Comparison of ENCODE assay signal across 31 cellular contexts in the genomic region with DNA sequence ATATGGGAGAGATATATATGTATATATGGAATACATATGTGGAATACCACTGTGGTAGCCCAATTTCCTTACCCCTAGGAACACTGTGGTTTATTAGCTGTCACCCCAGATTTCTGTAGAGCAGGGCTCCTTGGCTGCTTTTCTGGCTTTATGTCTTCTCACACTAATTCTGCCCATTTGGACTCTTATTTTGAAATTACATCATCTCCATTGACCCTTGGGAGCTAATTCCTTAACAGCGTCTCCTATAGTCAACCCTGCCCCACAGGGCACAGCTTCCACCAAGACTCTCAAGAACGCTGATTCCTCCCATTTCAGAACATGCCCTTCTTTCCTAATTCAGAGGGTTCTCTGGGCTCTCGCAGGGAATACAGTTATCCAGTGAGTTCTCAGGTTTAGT.
"Had no signal": no experiment of that assay in that cellular context is flagged by ENCODE, and none has a peak within 500 bp of the region (broad histone marks: within the 10 kb centered on the region; RNA-seq: fewer than 3 reads in every experiment).

No MANE protein-coding gene starts in this region.

- ATAC-seq: activated naive CD8-positive, alpha-beta T cell treated with anti-CD3 and anti-CD28 coated beads, Interleukin-2, amount 50 U/mL, for 24 hours; activated T-cell treated with anti-CD3 and anti-CD28 coated beads, Interleukin-2, amount 50 U/mL, for 72 hours; body of pancreas; effector memory CD8-positive, alpha-beta T cell; gastroesophageal sphincter; heart right ventricle had no signal

- H3K27me3 ChIP-seq: adrenal gland, body of pancreas had no signal

- H3K27ac Mint-ChIP-seq: activated CD4-positive, alpha-beta memory T cell treated with anti-CD3 and anti-CD28 coated beads, Interleukin-2, amount 10 ng/mL, durations not matched to agents 7 days and 5 days; activated CD4-positive, alpha-beta T cell treated with anti-CD3 and anti-CD28 coated beads, Interleukin-2, amount 10 ng/mL, durations not matched to agents 7 days and 5 days; activated naive CD8-positive, alpha-beta T cell treated with anti-CD3 and anti-CD28 coated beads for 36 hours; activated naive CD8-positive, alpha-beta T cell treated with anti-CD3 and anti-CD28 coated beads, Interleukin-2, amount 50 U/mL, for 24 hours; activated T-cell treated with anti-CD3 and anti-CD28 coated beads, Interleukin-2, amount 50 U/mL, for 24 hours; activated T-cell treated with anti-CD3 and anti-CD28 coated beads, Interleukin-2, amount 50 U/mL, for 72 hours; effector memory CD8-positive, alpha-beta T cell had no signal

- DNase-seq: activated CD4-positive, alpha-beta memory T cell treated with anti-CD3 and anti-CD28 coated beads, Interleukin-2, amount 10 ng/mL, durations not matched to agents 7 days and 5 days; activated CD4-positive, alpha-beta T cell treated with anti-CD3 and anti-CD28 coated beads for 4 hours; activated CD4-positive, alpha-beta T cell treated with anti-CD3 and anti-CD28 coated beads, Interleukin-2, amount 10 ng/mL, durations not matched to agents 7 days and 5 days; activated CD4-positive, alpha-beta T cell treated with anti-CD3 and anti-CD28 coated beads, Interleukin-2, amount 50 U/mL, for 4 hours; activated CD4-positive, CD25-positive, alpha-beta regulatory T cell; activated CD4-positive, CD25-positive, alpha-beta regulatory T cell treated with anti-CD3 and anti-CD28 coated beads, Interleukin-2, amount 50 U/mL, for 72 hours; activated CD8-positive, alpha-beta memory T cell treated with anti-CD3 and anti-CD28 coated beads, Interleukin-2, amount 50 U/mL, for 48 hours; activated gamma-delta T cell; activated naive CD4-positive, alpha-beta T cell; activated naive CD4-positive, alpha-beta T cell treated with anti-CD3 and anti-CD28 coated beads, Interleukin-2, amount 50 U/mL, for 16 hours; activated naive CD8-positive, alpha-beta T cell treated with anti-CD3 and anti-CD28 coated beads for 36 hours; activated naive CD8-positive, alpha-beta T cell treated with anti-CD3 and anti-CD28 coated beads, Interleukin-2, amount 50 U/mL, for 24 hours; activated T-cell treated with anti-CD3 and anti-CD28 coated beads for 4 hours; activated T-cell treated with anti-CD3 and anti-CD28 coated beads, Interleukin-2, amount 50 U/mL, for 24 hours; activated T-cell treated with anti-CD3 and anti-CD28 coated beads, Interleukin-2, amount 50 U/mL, for 72 hours; adrenal gland; amygdala; aorta; body of pancreas; caudate nucleus; cortex of kidney; dermis blood vessel endothelial cell; effector CD4-positive, alpha-beta T cell; effector memory CD8-positive, alpha-beta T cell; esophagus squamous epithelium; foreskin melanocyte; heart right ventricle; T-helper 2 cell had no signal

- H3K4me3 Mint-ChIP-seq: activated CD4-positive, alpha-beta memory T cell treated with anti-CD3 and anti-CD28 coated beads, Interleukin-2, amount 10 ng/mL, durations not matched to agents 7 days and 5 days; activated CD4-positive, alpha-beta T cell treated with anti-CD3 and anti-CD28 coated beads, Interleukin-2, amount 10 ng/mL, durations not matched to agents 7 days and 5 days; activated naive CD8-positive, alpha-beta T cell treated with anti-CD3 and anti-CD28 coated beads for 36 hours; activated naive CD8-positive, alpha-beta T cell treated with anti-CD3 and anti-CD28 coated beads, Interleukin-2, amount 50 U/mL, for 24 hours; activated T-cell treated with anti-CD3 and anti-CD28 coated beads, Interleukin-2, amount 50 U/mL, for 24 hours; activated T-cell treated with anti-CD3 and anti-CD28 coated beads, Interleukin-2, amount 50 U/mL, for 72 hours; effector memory CD8-positive, alpha-beta T cell had no signal

- H3K36me3 ChIP-seq: adrenal gland, esophagus squamous epithelium, gastroesophageal sphincter, heart right ventricle had no signal

- H3K9me3 ChIP-seq: adrenal gland, body of pancreas, esophagus squamous epithelium, gastroesophageal sphincter, heart right ventricle had no signal

- H3K27me3 Mint-ChIP-seq: activated CD4-positive, alpha-beta memory T cell treated with anti-CD3 and anti-CD28 coated beads, Interleukin-2, amount 10 ng/mL, durations not matched to agents 7 days and 5 days; activated CD4-positive, alpha-beta T cell treated with anti-CD3 and anti-CD28 coated beads, Interleukin-2, amount 10 ng/mL, durations not matched to agents 7 days and 5 days; activated naive CD8-positive, alpha-beta T cell treated with anti-CD3 and anti-CD28 coated beads for 36 hours; activated naive CD8-positive, alpha-beta T cell treated with anti-CD3 and anti-CD28 coated beads, Interleukin-2, amount 50 U/mL, for 24 hours; activated T-cell treated with anti-CD3 and anti-CD28 coated beads, Interleukin-2, amount 50 U/mL, for 24 hours; effector memory CD8-positive, alpha-beta T cell had no signal

- H3K4me3 ChIP-seq: adrenal gland, body of pancreas, esophagus squamous epithelium, gastroesophageal sphincter, heart right ventricle had no signal

- H3K27ac ChIP-seq: adrenal gland, body of pancreas, epithelial cell of prostate, esophagus squamous epithelium, gastroesophageal sphincter, heart right ventricle had no signal

- H3K9me3 Mint-ChIP-seq: activated CD4-positive, alpha-beta memory T cell treated with anti-CD3 and anti-CD28 coated beads, Interleukin-2, amount 10 ng/mL, durations not matched to agents 7 days and 5 days; activated CD4-positive, alpha-beta T cell treated with anti-CD3 and anti-CD28 coated beads, Interleukin-2, amount 10 ng/mL, durations not matched to agents 7 days and 5 days; activated naive CD8-positive, alpha-beta T cell treated with anti-CD3 and anti-CD28 coated beads for 36 hours; activated naive CD8-positive, alpha-beta T cell treated with anti-CD3 and anti-CD28 coated beads, Interleukin-2, amount 50 U/mL, for 24 hours; activated T-cell treated with anti-CD3 and anti-CD28 coated beads, Interleukin-2, amount 50 U/mL, for 24 hours; activated T-cell treated with anti-CD3 and anti-CD28 coated beads, Interleukin-2, amount 50 U/mL, for 72 hours; effector memory CD8-positive, alpha-beta T cell had no signal

- H3K4me1 ChIP-seq: adrenal gland, body of pancreas, esophagus squamous epithelium, gastroesophageal sphincter, heart right ventricle had no signal

- FAIRE-seq: endothelial cell of umbilical vein had no signal
